Comparison of ENCODE assay signal across 12 cellular contexts in the genomic region with DNA sequence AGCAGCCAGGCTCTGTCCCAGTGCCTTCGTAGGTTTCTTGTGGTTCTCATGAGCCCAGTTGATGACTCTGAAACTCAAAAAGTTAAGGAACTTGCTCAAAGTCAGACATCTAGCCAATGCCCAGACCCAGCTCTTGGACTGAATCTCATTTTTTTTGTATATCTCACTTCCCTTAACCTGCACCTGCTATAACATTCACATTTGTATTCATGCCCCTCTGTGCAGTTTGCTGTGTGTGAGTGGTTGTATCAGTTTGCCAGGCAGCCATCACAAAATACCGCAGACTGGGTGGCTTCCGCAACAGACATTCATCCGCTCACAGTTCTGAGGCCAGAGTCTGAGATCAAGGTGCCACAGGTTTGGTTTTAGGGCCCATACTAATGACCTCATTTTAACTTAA. TPM values are rescaled to one million over a fixed set of nuclear protein-coding genes. Genes with fewer than 3 reads are reported as not detected.
A peak's percentile ranks its signal among the peaks of the same experiment; 100 is the strongest.
DNase-seq lines count a peak whose midpoint lies in the region; ATAC-seq, FAIRE-seq and TF ChIP-seq lines count a peak whose summit lies in the region.
"Had no signal": no experiment of that assay in that cellular context is flagged by ENCODE, and none has a peak within 500 bp of the region (broad histone marks: within the 10 kb centered on the region; RNA-seq: fewer than 3 reads in every experiment).

No MANE protein-coding gene starts in this region.

- ATAC-seq in GM19468 (IDR thresholded peaks at IDR 0.05; ENCODE audit: extremely low read depth, unreplicated experiment) (peak; percentile 35), HG02884 (IDR thresholded peaks at IDR 0.05; ENCODE audit: unreplicated experiment) (peak; percentile 32), HG03571 (IDR thresholded peaks at IDR 0.05; ENCODE audit: unreplicated experiment) (peak; percentile 31)
- ATAC-seq: activated CD4-positive, alpha-beta T cell treated with anti-CD3 and anti-CD28 coated beads for 36 hours had no signal

- 86 to 95% methylated on average over 3 to 4 of the region's 4 CpGs for WGBS in transverse colon (ENCODE audit: low coverage in 1 of 2), 2 donors

- H3K36me3 ChIP-seq in transverse colon = no peaks in the 10 kb centered on the region
- H3K36me3 ChIP-seq in WERI-Rb-1 = no peaks in the 10 kb centered on the region

- no peaks in the 10 kb centered on the region for H3K4me1 ChIP-seq in transverse colon

- in situ Hi-C loops in transverse colon (cut with MboI; ENCODE audit: low pct_ligation_motif_present in 1 of 4, low pct_unique_long_range_greater_than_20kb in 1 of 4, low sequenced_read_pairs in 3 of 4) = no loop called here

- intact Hi-C loops in transverse colon (cut with DNase I; ENCODE audit: low total_unique reads) = no loop called here

- peak; percentile 79 for FAIRE-seq in GM18507 (lab: Jason Lieb, UNC)
- no peak for FAIRE-seq in HTR-8/SVneo (lab: Jason Lieb, UNC)
- FAIRE-seq: small intestine had no signal

- H3K27ac ChIP-seq in transverse colon (no peak overlapping the region), WERI-Rb-1 (no peak overlapping the region)

- H3K9me3 ChIP-seq in transverse colon = no peaks in the 10 kb centered on the region
- H3K9me3 ChIP-seq in WERI-Rb-1 (ENCODE audit: severe bottlenecking) = no peaks in the 10 kb centered on the region

- TF ChIP-seq CTCF in transverse colon (IDR thresholded peaks at IDR 0.05) (no peak), WERI-Rb-1 (IDR thresholded peaks at IDR 0.05; ENCODE audit: low read depth, low read length) (no peak)

- no peaks in the 10 kb centered on the region for H3K27me3 ChIP-seq in transverse colon
- no peaks in the 10 kb centered on the region for H3K27me3 ChIP-seq in WERI-Rb-1 (ENCODE audit: insufficient read depth, low read depth, severe bottlenecking)

- no peak for TF ChIP-seq EP300 in transverse colon (IDR thresholded peaks at IDR 0.05; ENCODE audit: low read depth)

- DNase-seq in GM18507 (ENCODE audit: extremely low spot score, insufficient read length, low read depth) = no peak
- no peak for DNase-seq in HTR-8/SVneo (ENCODE audit: insufficient read length, low spot score)
- no peak for DNase-seq in transverse colon
- no peak for DNase-seq in activated naive CD4-positive, alpha-beta T cell (lab: John Stamatoyannopoulos, UW)
- no peak for DNase-seq in WERI-Rb-1
- DNase-seq: activated CD4-positive, alpha-beta T cell treated with anti-CD3 and anti-CD28 coated beads for 36 hours; effector CD4-positive, alpha-beta T cell; NCI-H774; small intestine had no signal

- TF ChIP-seq POLR2A in transverse colon (IDR thresholded peaks at IDR 0.05) = no peak

- no peak overlapping the region for H3K4me3 ChIP-seq in transverse colon
- H3K4me3 ChIP-seq in WERI-Rb-1 (ENCODE audit: low read depth, low read length) = no peak overlapping the region

RNA-seq across cellular contexts. Expression of a gene that starts 49.9 kb away (rescaled TPM):
- 1 to 10 TPM in 3 of 4 donors, under 1 TPM in 1; 0.37 to 8.7 (median 3.8) TPM for total RNA-seq in transverse colon
